9 cellular contexts compared by ENCODE assay signal in genomic region chr15:28098766-28099554, GRCh38. TPM values are rescaled to one million over a fixed set of nuclear protein-coding genes. Genes with fewer than 3 reads are reported as not detected.
DNase-seq lines count a peak whose midpoint lies in the region; ATAC-seq, FAIRE-seq and TF ChIP-seq lines count a peak whose summit lies in the region.
"Had no signal": no experiment of that assay in that cellular context is flagged by ENCODE, and none has a peak within 500 bp of the region (broad histone marks: within the 10 kb centered on the region; RNA-seq: fewer than 3 reads in every experiment).

OCA2 (minus strand) TSS chr15:28099315; CDS start chr15:28081874, 17,441 bp downstream.

- H3K27ac ChIP-seq in brain microvascular endothelial cell: no peak within 1 kb of the TSS
- H3K27ac ChIP-seq in kidney (ENCODE audit: low read depth in 2 of 2, low read length in 2 of 2): no peak within 1 kb of the TSS

- DNase-seq in AG20443 (ENCODE audit: low spot score) (peak; percentile 75), T-helper 2 cell (peak in 4 of 5 experiments; percentile 27 to 71 (median 46)), brain microvascular endothelial cell (no peak), kidney (peak; percentile 89), NK-92 (lab: John Stamatoyannopoulos, UW; ENCODE audit: unreplicated experiment) (no peak)
- peak; percentile 43 for DNase-seq in stimulated activated CD8-positive, alpha-beta memory T cell treated with anti-CD3 and anti-CD28 coated beads, Interleukin-12 subunit alpha, Interleukin-12 subunit beta, amount 100 ng/mL, for 1 hour (ENCODE audit: low read depth)

- no peak for TF ChIP-seq RAD21 in Ishikawa (IDR thresholded peaks at IDR 0.05; ENCODE audit: low read depth)

- H3K4me1 ChIP-seq in kidney (ENCODE audit: control insufficient read depth in 1 of 2, insufficient read depth in 1 of 2, low read depth in 1 of 2, low read length in 2 of 2): peaks cover 4 to 21% of the 10 kb centered on the region in 2 donors

- in situ Hi-C loops in brain microvascular endothelial cell (cut with HindIII; ENCODE audit: low pct_ligation_motif_present, low sequenced_read_pairs): no loop called here

- no peaks in the 10 kb centered on the region for H3K9me3 ChIP-seq in kidney (ENCODE audit: control insufficient read depth in 1 of 2, low read length in 2 of 2)

- peaks cover 32% of the 10 kb centered on the region for H3K27me3 ChIP-seq in brain microvascular endothelial cell (replicated peaks)

- no peak for TF ChIP-seq EP300 in Ishikawa (IDR thresholded peaks at IDR 0.05; ENCODE audit: borderline replicate concordance)

- no peaks in the 10 kb centered on the region for H3K36me3 ChIP-seq in brain microvascular endothelial cell (replicated peaks)
- H3K36me3 ChIP-seq in kidney (ENCODE audit: control insufficient read depth in 1 of 2, insufficient read depth in 2 of 2, low read length in 2 of 2): no peaks in the 10 kb centered on the region

- peak within 1 kb of the TSS; percentile 26 for H3K4me3 ChIP-seq in brain microvascular endothelial cell (ENCODE audit: low read depth, low read length)
- H3K4me3 ChIP-seq in kidney (ENCODE audit: low read length in 2 of 2): peak within 1 kb of the TSS in 1 of 2 donors; percentile 21

- no peak within 1 kb of the TSS for H3K9ac ChIP-seq in kidney (ENCODE audit: low read length in 2 of 2)

- intact Hi-C loops in kidney (cut with DNase I): no loop called here

- no peak for FAIRE-seq in kidney (lab: Jason Lieb, UNC)
- FAIRE-seq: islet of Langerhans had no signal

- ATAC-seq in GM19395 (IDR thresholded peaks at IDR 0.05; ENCODE audit: unreplicated experiment): no peak

- TF ChIP-seq CTCF in brain microvascular endothelial cell (IDR thresholded peaks at IDR 0.05; ENCODE audit: low read depth, low read length, missing control alignments) (peak; percentile 54), kidney (IDR thresholded peaks at IDR 0.05; ENCODE audit: borderline replicate concordance, extremely low read depth, insufficient read depth) (no peak)

TF ChIP-seq in Ishikawa, 13 proteins besides CTCF, POLR2A, EP300 and RAD21:
- TF ChIP-seq EGR1 (IDR thresholded peaks at IDR 0.05) (no peak), NFIC (IDR thresholded peaks at IDR 0.05) (no peak), CREB1 (IDR thresholded peaks at IDR 0.05; ENCODE audit: low read depth) (no peak), MAX (IDR thresholded peaks at IDR 0.05) (peak; percentile 96), TAF1 (IDR thresholded peaks at IDR 0.05; ENCODE audit: low read depth) (0 out of 2 replicates have a peak, but pooled peaks have one; percentile 32), USF1 (IDR thresholded peaks at IDR 0.05) (peak; percentile 27; the same call in 1 of the 2 replicates), YY1 (IDR thresholded peaks at IDR 0.05; ENCODE audit: low read depth) (no peak), ZBTB7A (IDR thresholded peaks at IDR 0.05; ENCODE audit: low read depth) (peak; percentile 92)

RNA-seq across cellular contexts. Expression of gene OCA2, which starts in this region (rescaled TPM):
- total RNA-seq in kidney: 2.5 TPM
- polyA plus RNA-seq in kidney (ENCODE audit: insufficient read depth, low read depth, low replicate concordance): 0.45 TPM

Comparison
In these comparisons a context has a peak if more than half of its experiments do, and no peak if none do; other contexts are left out.
1. DNase-seq: peak in AG20443 (single experiment), T-helper 2 cell (4 of 5), kidney (single experiment) and stimulated activated CD8-positive, alpha-beta memory T cell treated with anti-CD3 and anti-CD28 coated beads, Interleukin-12 subunit alpha, Interleukin-12 subunit beta, amount 100 ng/mL, for 1 hour (single experiment); none in brain microvascular endothelial cell (single experiment) and NK-92 (single experiment).